ENCODE assay signal across 1 cellular context in the genomic region with DNA sequence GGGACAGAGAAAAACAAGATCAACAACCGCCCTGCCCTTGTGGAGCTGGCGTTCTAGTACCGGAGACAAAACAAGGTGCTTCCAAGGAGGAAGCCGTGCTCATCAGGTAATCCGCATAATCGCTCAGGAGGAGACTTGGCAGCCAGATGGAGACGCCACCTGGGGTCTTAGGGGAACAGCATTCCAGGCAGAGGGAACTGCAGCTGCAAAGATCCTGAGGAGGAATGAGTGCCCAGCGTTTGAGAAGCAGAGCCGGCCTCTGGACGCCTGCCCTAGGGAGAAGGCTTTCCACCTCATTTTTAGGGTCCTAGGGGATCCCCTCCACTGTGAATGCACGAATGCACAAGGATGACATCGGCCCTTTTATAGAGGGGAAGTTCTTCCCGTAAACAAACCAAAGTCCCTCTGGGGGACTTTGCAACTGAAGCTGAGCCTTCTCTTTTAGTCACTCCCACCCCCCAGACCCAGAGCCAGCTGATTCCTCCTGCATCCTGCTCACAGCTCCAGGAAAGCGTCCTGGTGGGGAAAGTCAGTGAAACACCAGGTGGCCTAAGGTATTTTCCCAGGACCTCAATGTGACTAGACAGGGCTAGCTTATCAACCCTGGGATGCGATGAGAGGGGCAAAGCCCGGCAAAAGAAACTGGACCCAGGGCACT.
A peak's percentile ranks its signal among the peaks of the same experiment; 100 is the strongest.
TF ChIP-seq lines count a peak whose summit lies in the region.

No MANE protein-coding gene starts in this region.

TF ChIP-seq in HepG2, 621 proteins besides CTCF, POLR2A, EP300 and RAD21 (continued from another document):
- TF ChIP-seq MEIS1 (CRISPR knock-in tag; IDR thresholded peaks at IDR 0.05; ENCODE audit: borderline replicate concordance) (no peak), ZBTB38 (CRISPR knock-in tag; IDR thresholded peaks at IDR 0.05) (no peak), YY1 (IDR thresholded peaks at IDR 0.05; ENCODE audit: insufficient read depth, insufficient replicate concordance, low read depth, low read length) (no peak), ESRRA (CRISPR knock-in tag; IDR thresholded peaks at IDR 0.05; ENCODE audit: low read depth) (no peak), TCF7L2 (IDR thresholded peaks at IDR 0.05; ENCODE audit: low read depth, low read length) (no peak), KMT2B (CRISPR knock-in tag; IDR thresholded peaks at IDR 0.05) (no peak), ZNF720 (CRISPR knock-in tag; IDR thresholded peaks at IDR 0.05) (no peak), U2AF1 (optimal IDR thresholded peaks at IDR 0.05; ENCODE audit: low read depth, low read length) (no peak), MED8 (CRISPR knock-in tag; IDR thresholded peaks at IDR 0.05; ENCODE audit: insufficient replicate concordance) (no peak), ZNF33A (CRISPR knock-in tag; IDR thresholded peaks at IDR 0.05; ENCODE audit: borderline replicate concordance) (no peak), ZNF558 (CRISPR knock-in tag; IDR thresholded peaks at IDR 0.05; ENCODE audit: borderline replicate concordance) (no peak), ZNF563 (CRISPR knock-in tag; IDR thresholded peaks at IDR 0.05) (no peak), FLYWCH1 (CRISPR knock-in tag; IDR thresholded peaks at IDR 0.05) (no peak), ZNF235 (CRISPR knock-in tag; IDR thresholded peaks at IDR 0.05; ENCODE audit: borderline replicate concordance) (no peak), KAT8 (CRISPR knock-in tag; IDR thresholded peaks at IDR 0.05) (no peak), HCFC1 (IDR thresholded peaks at IDR 0.05; ENCODE audit: low read depth, low read length) (no peak), HMG20B (CRISPR knock-in tag; conservative IDR thresholded peaks at IDR 0.05) (no peak), HDAC1 (CRISPR knock-in tag; IDR thresholded peaks at IDR 0.05) (no peak; the same call in 1 of the 2 replicates), JUNB (CRISPR knock-in tag; IDR thresholded peaks at IDR 0.05; ENCODE audit: borderline replicate concordance) (no peak), RARA (CRISPR knock-in tag; IDR thresholded peaks at IDR 0.05) (0 out of 2 replicates have a peak, but pooled peaks have one; percentile 3), ZSCAN12 (CRISPR knock-in tag; IDR thresholded peaks at IDR 0.05) (no peak), ZNF350 (CRISPR knock-in tag; IDR thresholded peaks at IDR 0.05; ENCODE audit: borderline replicate concordance, low read depth) (no peak), MYC (CRISPR knock-in tag; IDR thresholded peaks at IDR 0.05; ENCODE audit: borderline replicate concordance) (no peak), ZNF709 (CRISPR knock-in tag; IDR thresholded peaks at IDR 0.05) (no peak), ZNF780A (CRISPR knock-in tag; IDR thresholded peaks at IDR 0.05) (no peak), POLR2G (IDR thresholded peaks at IDR 0.05; ENCODE audit: low read depth, low read length) (no peak), SRF (IDR thresholded peaks at IDR 0.05; ENCODE audit: low read depth, low read length) (no peak), NR1H2 (CRISPR knock-in tag; IDR thresholded peaks at IDR 0.05; ENCODE audit: borderline replicate concordance, low read depth) (no peak), ZNF484 (CRISPR knock-in tag; IDR thresholded peaks at IDR 0.05; ENCODE audit: borderline replicate concordance, low read depth) (no peak), ZNF101 (CRISPR knock-in tag; IDR thresholded peaks at IDR 0.05; ENCODE audit: borderline replicate concordance, low read depth) (no peak), ZNF224 (CRISPR knock-in tag; IDR thresholded peaks at IDR 0.05) (no peak), AKAP8 (CRISPR knock-in tag; IDR thresholded peaks at IDR 0.05) (no peak), ZNF652 (CRISPR knock-in tag; IDR thresholded peaks at IDR 0.05; ENCODE audit: borderline replicate concordance, low read depth) (no peak), ZMYM3 (CRISPR knock-in tag; IDR thresholded peaks at IDR 0.05) (peak; percentile 89), KDM6A (CRISPR knock-in tag; IDR thresholded peaks at IDR 0.05; ENCODE audit: low read depth) (no peak), TSC22D2 (CRISPR knock-in tag; IDR thresholded peaks at IDR 0.05; ENCODE audit: borderline replicate concordance) (no peak), ZBTB7A (CRISPR knock-in tag; IDR thresholded peaks at IDR 0.05) (peak; percentile 54), ZSCAN25 (CRISPR knock-in tag; IDR thresholded peaks at IDR 0.05) (no peak), HNRNPH1 (optimal IDR thresholded peaks at IDR 0.05; ENCODE audit: low read depth, low read length) (no peak), ZNF367 (CRISPR knock-in tag; IDR thresholded peaks at IDR 0.05; ENCODE audit: borderline replicate concordance) (no peak), PRPF4 (IDR thresholded peaks at IDR 0.05; ENCODE audit: low read depth, low read length, poor library complexity, severe bottlenecking) (no peak), TARDBP (CRISPR knock-in tag; IDR thresholded peaks at IDR 0.05) (no peak), ZSCAN22 (CRISPR knock-in tag; IDR thresholded peaks at IDR 0.05) (no peak)
- TF ChIP-seq, protein P1, sequence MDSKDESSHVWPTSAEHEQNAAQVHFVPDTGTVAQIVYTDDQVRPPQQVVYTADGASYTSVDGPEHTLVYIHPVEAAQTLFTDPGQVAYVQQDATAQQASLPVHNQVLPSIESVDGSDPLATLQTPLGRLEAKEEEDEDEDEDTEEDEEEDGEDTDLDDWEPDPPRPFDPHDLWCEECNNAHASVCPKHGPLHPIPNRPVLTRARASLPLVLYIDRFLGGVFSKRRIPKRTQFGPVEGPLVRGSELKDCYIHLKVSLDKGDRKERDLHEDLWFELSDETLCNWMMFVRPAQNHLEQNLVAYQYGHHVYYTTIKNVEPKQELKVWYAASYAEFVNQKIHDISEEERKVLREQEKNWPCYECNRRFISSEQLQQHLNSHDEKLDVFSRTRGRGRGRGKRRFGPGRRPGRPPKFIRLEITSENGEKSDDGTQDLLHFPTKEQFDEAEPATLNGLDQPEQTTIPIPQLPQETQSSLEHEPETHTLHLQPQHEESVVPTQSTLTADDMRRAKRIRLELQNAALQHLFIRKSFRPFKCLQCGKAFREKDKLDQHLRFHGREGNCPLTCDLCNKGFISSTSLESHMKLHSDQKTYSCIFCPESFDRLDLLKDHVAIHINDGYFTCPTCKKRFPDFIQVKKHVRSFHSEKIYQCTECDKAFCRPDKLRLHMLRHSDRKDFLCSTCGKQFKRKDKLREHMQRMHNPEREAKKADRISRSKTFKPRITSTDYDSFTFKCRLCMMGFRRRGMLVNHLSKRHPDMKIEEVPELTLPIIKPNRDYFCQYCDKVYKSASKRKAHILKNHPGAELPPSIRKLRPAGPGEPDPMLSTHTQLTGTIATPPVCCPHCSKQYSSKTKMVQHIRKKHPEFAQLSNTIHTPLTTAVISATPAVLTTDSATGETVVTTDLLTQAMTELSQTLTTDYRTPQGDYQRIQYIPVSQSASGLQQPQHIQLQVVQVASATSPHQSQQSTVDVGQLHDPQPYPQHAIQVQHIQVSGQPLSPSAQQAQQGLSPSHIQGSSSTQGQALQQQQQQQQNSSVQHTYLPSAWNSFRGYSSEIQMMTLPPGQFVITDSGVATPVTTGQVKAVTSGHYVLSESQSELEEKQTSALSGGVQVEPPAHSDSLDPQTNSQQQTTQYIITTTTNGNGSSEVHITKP (CRISPR knock-in tag; IDR thresholded peaks at IDR 0.05; ENCODE audit: low read depth) = no peak
- TF ChIP-seq, protein P2, sequence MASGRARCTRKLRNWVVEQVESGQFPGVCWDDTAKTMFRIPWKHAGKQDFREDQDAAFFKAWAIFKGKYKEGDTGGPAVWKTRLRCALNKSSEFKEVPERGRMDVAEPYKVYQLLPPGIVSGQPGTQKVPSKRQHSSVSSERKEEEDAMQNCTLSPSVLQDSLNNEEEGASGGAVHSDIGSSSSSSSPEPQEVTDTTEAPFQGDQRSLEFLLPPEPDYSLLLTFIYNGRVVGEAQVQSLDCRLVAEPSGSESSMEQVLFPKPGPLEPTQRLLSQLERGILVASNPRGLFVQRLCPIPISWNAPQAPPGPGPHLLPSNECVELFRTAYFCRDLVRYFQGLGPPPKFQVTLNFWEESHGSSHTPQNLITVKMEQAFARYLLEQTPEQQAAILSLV (CRISPR knock-in tag; IDR thresholded peaks at IDR 0.05; ENCODE audit: borderline replicate concordance) = no peak
- TF ChIP-seq, protein P3, sequence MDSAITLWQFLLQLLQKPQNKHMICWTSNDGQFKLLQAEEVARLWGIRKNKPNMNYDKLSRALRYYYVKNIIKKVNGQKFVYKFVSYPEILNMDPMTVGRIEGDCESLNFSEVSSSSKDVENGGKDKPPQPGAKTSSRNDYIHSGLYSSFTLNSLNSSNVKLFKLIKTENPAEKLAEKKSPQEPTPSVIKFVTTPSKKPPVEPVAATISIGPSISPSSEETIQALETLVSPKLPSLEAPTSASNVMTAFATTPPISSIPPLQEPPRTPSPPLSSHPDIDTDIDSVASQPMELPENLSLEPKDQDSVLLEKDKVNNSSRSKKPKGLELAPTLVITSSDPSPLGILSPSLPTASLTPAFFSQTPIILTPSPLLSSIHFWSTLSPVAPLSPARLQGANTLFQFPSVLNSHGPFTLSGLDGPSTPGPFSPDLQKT (CRISPR knock-in tag; IDR thresholded peaks at IDR 0.05; ENCODE audit: borderline replicate concordance) = no peak
- TF ChIP-seq, protein P4, sequence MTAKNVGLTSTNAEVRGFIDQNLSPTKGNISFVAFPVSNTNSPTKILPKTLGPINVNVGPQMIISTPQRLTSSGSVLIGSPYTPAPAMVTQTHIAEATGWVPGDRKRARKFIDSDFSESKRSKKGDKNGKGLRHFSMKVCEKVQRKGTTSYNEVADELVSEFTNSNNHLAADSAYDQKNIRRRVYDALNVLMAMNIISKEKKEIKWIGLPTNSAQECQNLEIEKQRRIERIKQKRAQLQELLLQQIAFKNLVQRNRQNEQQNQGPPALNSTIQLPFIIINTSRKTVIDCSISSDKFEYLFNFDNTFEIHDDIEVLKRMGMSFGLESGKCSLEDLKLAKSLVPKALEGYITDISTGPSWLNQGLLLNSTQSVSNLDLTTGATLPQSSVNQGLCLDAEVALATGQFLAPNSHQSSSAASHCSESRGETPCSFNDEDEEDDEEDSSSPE (CRISPR knock-in tag; IDR thresholded peaks at IDR 0.05) = no peak
- TF ChIP-seq, protein P5, sequence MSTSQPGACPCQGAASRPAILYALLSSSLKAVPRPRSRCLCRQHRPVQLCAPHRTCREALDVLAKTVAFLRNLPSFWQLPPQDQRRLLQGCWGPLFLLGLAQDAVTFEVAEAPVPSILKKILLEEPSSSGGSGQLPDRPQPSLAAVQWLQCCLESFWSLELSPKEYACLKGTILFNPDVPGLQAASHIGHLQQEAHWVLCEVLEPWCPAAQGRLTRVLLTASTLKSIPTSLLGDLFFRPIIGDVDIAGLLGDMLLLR (CRISPR knock-in tag; IDR thresholded peaks at IDR 0.05) = no peak
